In genomic region chr10:12707461-12708185, GRCh38 we compare ENCODE assay signal across 8 cellular contexts.
DNase-seq lines count a peak whose midpoint lies in the region; ATAC-seq and TF ChIP-seq lines count a peak whose summit lies in the region.

No MANE protein-coding gene starts in this region.

- H3K4me1 ChIP-seq in NT2/D1 (ENCODE audit: insufficient read depth, insufficient read length) (peaks cover 3% of the 10 kb centered on the region), body of pancreas (peaks cover 37% of the 10 kb centered on the region)

- 56 to 62% methylated on average over 10 of the region's 10 CpGs for WGBS in body of pancreas, 2 donors

- DNase-seq in A172 (ENCODE audit: low spot score) (peak; percentile 95), GM03348 (ENCODE audit: low spot score) (peak; percentile 61), NT2/D1 (ENCODE audit: low read depth, low spot score) (peak; percentile 32), body of pancreas (peak in 3 of 4 donors; percentile 31 to 43 (median 41)), kidney epithelial cell (ENCODE audit: low read depth) (peak; percentile 76)
- peak in 1 of 2 donors; percentile 76 for DNase-seq in stimulated activated effector memory CD8-positive, alpha-beta T cell treated with anti-CD3 and anti-CD28 coated beads, Interleukin-12 subunit alpha, Interleukin-12 subunit beta, amount 100 ng/mL, for 72 hours (ENCODE audit: low spot score in 2 of 2)

- no peaks in the 10 kb centered on the region for H3K9me3 Mint-ChIP-seq in stimulated activated effector memory CD8-positive, alpha-beta T cell treated with anti-CD3 and anti-CD28 coated beads, Interleukin-12 subunit alpha, Interleukin-12 subunit beta, amount 100 ng/mL, for 72 hours

- intact Hi-C loops in body of pancreas (cut with DNase I) = loop anchor here (10.0 kb wide), 1 partner anchor 443 kb away; no protein-coding TSS in a partner anchor

- no peaks in the 10 kb centered on the region for H3K27me3 ChIP-seq in NT2/D1 (ENCODE audit: insufficient read depth, insufficient read length)
- no peaks in the 10 kb centered on the region for H3K27me3 ChIP-seq in body of pancreas
- no peaks in the 10 kb centered on the region for H3K27me3 ChIP-seq in kidney epithelial cell (ENCODE audit: control insufficient read depth, insufficient read depth, low read length)

- H3K4me1 Mint-ChIP-seq in stimulated activated effector memory CD8-positive, alpha-beta T cell treated with anti-CD3 and anti-CD28 coated beads, Interleukin-12 subunit alpha, Interleukin-12 subunit beta, amount 100 ng/mL, for 72 hours = peaks cover 95% of the 10 kb centered on the region

- H3K27ac Mint-ChIP-seq in stimulated activated effector memory CD8-positive, alpha-beta T cell treated with anti-CD3 and anti-CD28 coated beads, Interleukin-12 subunit alpha, Interleukin-12 subunit beta, amount 100 ng/mL, for 72 hours = peak overlapping the region; percentile 96

- peaks cover 14% of the 10 kb centered on the region for H3K36me3 Mint-ChIP-seq in stimulated activated effector memory CD8-positive, alpha-beta T cell treated with anti-CD3 and anti-CD28 coated beads, Interleukin-12 subunit alpha, Interleukin-12 subunit beta, amount 100 ng/mL, for 72 hours

- ATAC-seq in body of pancreas = peak; percentile 65
- peak; percentile 72 for ATAC-seq in stimulated activated effector memory CD8-positive, alpha-beta T cell treated with anti-CD3 and anti-CD28 coated beads, Interleukin-12 subunit alpha, Interleukin-12 subunit beta, amount 100 ng/mL, for 72 hours
- ATAC-seq in GM19463 (IDR thresholded peaks at IDR 0.05; ENCODE audit: unreplicated experiment) = no peak
- no peak for ATAC-seq in HG03565 (IDR thresholded peaks at IDR 0.05; ENCODE audit: unreplicated experiment)

- TF ChIP-seq CTCF in body of pancreas (IDR thresholded peaks at IDR 0.05) (peak in 6 of 7 experiments; percentile 23 to 50 (median 48)), kidney epithelial cell (IDR thresholded peaks at IDR 0.05; ENCODE audit: insufficient read depth, low read length, poor library complexity, severe bottlenecking) (peak; percentile 66)

- TF ChIP-seq POLR2A in body of pancreas (IDR thresholded peaks at IDR 0.05) = no peak

- peak overlapping the region; percentile 14 for H3K4me3 Mint-ChIP-seq in stimulated activated effector memory CD8-positive, alpha-beta T cell treated with anti-CD3 and anti-CD28 coated beads, Interleukin-12 subunit alpha, Interleukin-12 subunit beta, amount 100 ng/mL, for 72 hours

- H3K27ac ChIP-seq in body of pancreas = peak overlapping the region; percentile 19 to 61 (median 38)

- no peaks in the 10 kb centered on the region for H3K9me3 ChIP-seq in NT2/D1 (ENCODE audit: insufficient read depth, low read length)
- H3K9me3 ChIP-seq in body of pancreas = no peaks in the 10 kb centered on the region

- H3K36me3 ChIP-seq in NT2/D1 (ENCODE audit: insufficient read depth, insufficient read length, low read length) (no peaks in the 10 kb centered on the region), body of pancreas (replicated peaks in 1 of 2; ENCODE audit: insufficient read depth in 1 of 2, low read depth in 2 of 2) (no peaks in the 10 kb centered on the region), kidney epithelial cell (ENCODE audit: control insufficient read depth, insufficient read depth, low read length) (no peaks in the 10 kb centered on the region)

- no peak overlapping the region for H3K4me3 ChIP-seq in NT2/D1 (ENCODE audit: insufficient read length, low read depth)
- no peak overlapping the region for H3K4me3 ChIP-seq in body of pancreas
- H3K4me3 ChIP-seq in kidney epithelial cell (ENCODE audit: low read depth, low read length) = no peak overlapping the region

- no peak overlapping the region for H3K9ac ChIP-seq in NT2/D1 (ENCODE audit: insufficient read length, low read depth)

Comparison
In these comparisons a context has a peak if more than half of its experiments do, and no peak if none do; other contexts are left out.
1. ATAC-seq: peak in body of pancreas (single experiment) and stimulated activated effector memory CD8-positive, alpha-beta T cell treated with anti-CD3 and anti-CD28 coated beads, Interleukin-12 subunit alpha, Interleukin-12 subunit beta, amount 100 ng/mL, for 72 hours (single experiment); none in GM19463 (single experiment) and HG03565 (single experiment).